ENCODE assay signal across 22 cellular contexts in the genomic region with DNA sequence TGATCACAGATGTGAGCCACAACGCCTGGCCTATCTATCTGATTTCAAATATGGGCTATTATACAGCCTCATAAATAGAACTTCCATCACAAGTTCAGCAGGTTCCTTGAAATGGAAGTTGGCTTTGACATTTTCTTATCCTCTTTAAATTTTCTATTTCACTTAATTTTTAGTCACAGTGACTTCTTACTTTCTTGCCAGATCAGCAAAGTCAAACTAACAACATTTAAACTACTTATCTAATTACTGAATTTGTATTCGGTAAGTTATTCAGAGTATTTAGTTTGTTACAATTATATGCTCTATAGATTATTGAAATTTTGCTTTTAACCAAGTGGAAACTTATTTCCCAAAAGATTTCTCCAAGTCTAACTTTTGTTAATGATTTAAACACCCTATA.
"Had no signal": no experiment of that assay in that cellular context is flagged by ENCODE, and none has a peak within 500 bp of the region (broad histone marks: within the 10 kb centered on the region; RNA-seq: fewer than 3 reads in every experiment).

No MANE protein-coding gene starts in this region.

- H3K36me3 ChIP-seq: SJSA1 had no signal

- H3K27me3 ChIP-seq: SJSA1 had no signal

- DNase-seq: IMR-90, Kasumi-1, MM.1S, NCI-H1092 treated with DMSO at 0.1 percent for 48 hours, NCI-H1436, NCI-H187, NCI-H2029, NCI-H2081 treated with DMSO at 0.1 percent for 48 hours, NCI-H2171, NCI-H226, NCI-H446, NCI-H510A, NCI-H524 treated with DMSO at 0.1 percent for 48 hours, NCI-H69, NCI-H774, Right ventricle myocardium superior, RPMI8226, SIG-M5 had no signal

- H3K9me3 ChIP-seq: SJSA1 had no signal

- H3K4me3 ChIP-seq: SJSA1, SK-N-MC had no signal

- FAIRE-seq: RCC 7860 had no signal

- H3K27ac ChIP-seq: KMS-11, SJSA1, SK-N-MC had no signal

- H3K4me1 ChIP-seq: SJSA1 had no signal

- H3K9ac ChIP-seq: KMS-11 had no signal

- H3K4me2 ChIP-seq: KMS-11 had no signal
